Comparison of ENCODE assay signal across 9 cellular contexts in genomic region chr1:51329443-51330325, GRCh38. TPM values are rescaled to one million over a fixed set of nuclear protein-coding genes. Genes with fewer than 3 reads are reported as not detected.
DNase-seq lines count a peak whose midpoint lies in the region; ATAC-seq and TF ChIP-seq lines count a peak whose summit lies in the region.
"Had no signal": no experiment of that assay in that cellular context is flagged by ENCODE, and none has a peak within 500 bp of the region (broad histone marks: within the 10 kb centered on the region; RNA-seq: fewer than 3 reads in every experiment).

No MANE protein-coding gene starts in this region.

- WGBS in HUES64 = 37% methylated on average over 26 of the region's 26 CpGs
- WGBS in right cardiac atrium = 37% methylated on average over 26 of the region's 26 CpGs
- 81% methylated on average over 15 of the region's 26 CpGs for WGBS in smooth muscle cell (ENCODE audit: low lambda C conversion rate)

- H3K4me3 Mint-ChIP-seq in T-helper 17 cell = peak overlapping the region; percentile 57

- H3K36me3 ChIP-seq in HUES64 (ENCODE audit: insufficient read depth, low read length) = no peaks in the 10 kb centered on the region
- H3K36me3 ChIP-seq in smooth muscle cell (ENCODE audit: low read depth) = no peaks in the 10 kb centered on the region

- no peak for TF ChIP-seq CTCF in smooth muscle cell (IDR thresholded peaks at IDR 0.05; ENCODE audit: borderline replicate concordance, insufficient read depth, poor library complexity, severe bottlenecking)

- peak overlapping the region; percentile 62 for H3K4me2 ChIP-seq in smooth muscle cell

- H3K27ac ChIP-seq in HUES64 (ENCODE audit: low read depth, low read length) (no peak overlapping the region), right cardiac atrium (ENCODE audit: low read length) (peak overlapping the region; percentile 66), smooth muscle cell (ENCODE audit: low read depth) (no peak overlapping the region)

- H3K9me3 ChIP-seq in HUES64 (ENCODE audit: insufficient read depth, low read depth, low read length) = no peaks in the 10 kb centered on the region
- H3K9me3 ChIP-seq in T-helper 17 cell (ENCODE audit: control insufficient read depth, low read length, poor library complexity, severe bottlenecking) = no peaks in the 10 kb centered on the region
- no peaks in the 10 kb centered on the region for H3K9me3 ChIP-seq in right cardiac atrium (ENCODE audit: control insufficient read depth, low read length)
- H3K9me3 ChIP-seq in smooth muscle cell (replicated peaks; ENCODE audit: low read depth) = no peaks in the 10 kb centered on the region

- H2AFZ ChIP-seq in smooth muscle cell (ENCODE audit: low read depth) = no peak overlapping the region

- no peak for ATAC-seq in T-helper 17 cell
- peak; percentile 51 to 66 for ATAC-seq in right cardiac atrium

- DNase-seq in T-helper 17 cell = no peak
- DNase-seq in right cardiac atrium = peak; percentile 57 to 85 (median 78)
- no peak for DNase-seq in smooth muscle cell (lab: John Stamatoyannopoulos, UW; ENCODE audit: unreplicated experiment)
- DNase-seq in A172 (ENCODE audit: low spot score) = no peak
- DNase-seq in HuH-7 (ENCODE audit: low spot score) = no peak
- no peak for DNase-seq in AG08396 (ENCODE audit: low spot score)
- no peak for DNase-seq in foreskin melanocyte

- peaks cover 47% of the 10 kb centered on the region for H3K27me3 Mint-ChIP-seq in T-helper 17 cell

- H3K4me3 ChIP-seq in HUES64 (ENCODE audit: low read length) (peak overlapping the region; percentile 74), right cardiac atrium (ENCODE audit: low read length) (peak overlapping the region; percentile 89), smooth muscle cell (peak overlapping the region; percentile 36)

- H3K27me3 ChIP-seq in HUES64 (ENCODE audit: insufficient read depth, low read length) (peaks cover 18% of the 10 kb centered on the region), right cardiac atrium (ENCODE audit: control insufficient read depth, insufficient read depth) (no peaks in the 10 kb centered on the region), smooth muscle cell (ENCODE audit: low read depth) (no peaks in the 10 kb centered on the region)

- H3K4me1 ChIP-seq in HUES64 (ENCODE audit: insufficient read depth, low read length) (peaks cover 21% of the 10 kb centered on the region), right cardiac atrium (ENCODE audit: control insufficient read depth, insufficient read depth, low read length) (peaks cover 7% of the 10 kb centered on the region), smooth muscle cell (ENCODE audit: low read depth) (peaks cover 8% of the 10 kb centered on the region)

- no peaks in the 10 kb centered on the region for H3K79me2 ChIP-seq in smooth muscle cell (ENCODE audit: low read depth)

- peaks cover 14% of the 10 kb centered on the region for H3F3A ChIP-seq in smooth muscle cell (ENCODE audit: low read depth)

- no peak overlapping the region for H3K9ac ChIP-seq in HUES64 (ENCODE audit: low read depth, low read length)
- H3K9ac ChIP-seq in smooth muscle cell (ENCODE audit: low read depth) = no peak overlapping the region

- intact Hi-C loops in right cardiac atrium (cut with DNase I) = no loop called here

- peaks cover 4% of the 10 kb centered on the region for H3K4me1 Mint-ChIP-seq in T-helper 17 cell

- no peaks in the 10 kb centered on the region for H4K20me1 ChIP-seq in smooth muscle cell (ENCODE audit: low read depth)

- H3K27ac Mint-ChIP-seq in T-helper 17 cell = no peak overlapping the region

- H3K36me3 Mint-ChIP-seq in T-helper 17 cell (ENCODE audit: low read depth) = peaks cover 11% of the 10 kb centered on the region

RNA-seq across cellular contexts. Expression of gene TTC39A, which starts 0.7 kb away (rescaled TPM):
- polyA plus RNA-seq in HUES64 (2013, experiment 1 of 2) = 2.7 TPM
- 3.8 TPM for polyA plus RNA-seq in HUES64 (2013, experiment 2 of 2)
- not detected for total RNA-seq in T-helper 17 cell
- total RNA-seq in right cardiac atrium = 10 to 100 TPM; 11.6 to 24.7 (median 16.8) TPM
- 15.6 TPM for polyA plus RNA-seq in right cardiac atrium
- 2.2 and 3.5 TPM in 2 replicates for total RNA-seq in smooth muscle cell
- 0.27 and 7.4 TPM in 2 replicates for polyA plus RNA-seq in smooth muscle cell
- 5.8 and 7.5 TPM in 2 replicates for total RNA-seq in A172 (2014; rRNA removed; shearing (Covaris generic))
- total RNA-seq: HT1080 had no signal

Comparison
In these comparisons a context has a peak if more than half of its experiments do, and no peak if none do; other contexts are left out.
1. H3K4me3 ChIP-seq: peak in every context shown above with its lines; median percentile 89 in right cardiac atrium; 74 in HUES64; 36 in smooth muscle cell.
2. DNase-seq: peak in right cardiac atrium (3 of 3); none in T-helper 17 cell (0 of 3), smooth muscle cell (single experiment), A172 (single experiment), HuH-7 (single experiment), AG08396 (single experiment) and foreskin melanocyte (single experiment).